ENCODE assay signal across 16 cellular contexts in genomic region chrX:48520455-48520854, GRCh38. TPM values are rescaled to one million over a fixed set of nuclear protein-coding genes. Genes with fewer than 3 reads are reported as not detected.
A peak's percentile ranks its signal among the peaks of the same experiment; 100 is the strongest.
DNase-seq lines count a peak whose midpoint lies in the region; ATAC-seq, FAIRE-seq and TF ChIP-seq lines count a peak whose summit lies in the region.
"Had no signal": no experiment of that assay in that cellular context is flagged by ENCODE, and none has a peak within 500 bp of the region (broad histone marks: within the 10 kb centered on the region; RNA-seq: fewer than 3 reads in every experiment).

No MANE protein-coding gene starts in this region.

- no peak overlapping the region for H2AFZ ChIP-seq in HCT116 (ENCODE audit: low read depth, low read length, poor library complexity, severe bottlenecking)

- H3K9me3 ChIP-seq in CD4-positive, CD25-positive, alpha-beta regulatory T cell (ENCODE audit: control insufficient read depth in 2 of 2, low read length in 2 of 2), result no peaks in the 10 kb centered on the region
- H3K9me3 ChIP-seq in HCT116 (ENCODE audit: control insufficient read depth in 1 of 2, insufficient read depth in 1 of 2, low read depth in 1 of 2, low read length in 2 of 2) (no peaks in the 10 kb centered on the region), kidney (ENCODE audit: control insufficient read depth in 1 of 2, low read length in 2 of 2) (no peaks in the 10 kb centered on the region)
- H3K9me3 ChIP-seq: body of pancreas had no signal

- intact Hi-C loops in HCT116 (cut with micrococcal nuclease), result no loop called here
- intact Hi-C loops in kidney (cut with DNase I), result no loop called here

- peaks cover 0 to 31% (median 15%) of the 10 kb centered on the region in 4 donors for H3K4me1 Mint-ChIP-seq in CD4-positive, CD25-positive, alpha-beta regulatory T cell
- H3K4me1 Mint-ChIP-seq in activated T-helper 17 cell treated with anti-CD3 and anti-CD28 coated beads, Interleukin-2, amount 50 U/mL, for 72 hours, result peaks cover 13% of the 10 kb centered on the region
- peaks cover 17 to 18% of the 10 kb centered on the region in 2 donors for H3K4me1 Mint-ChIP-seq in natural killer cell treated with Interleukin-12 subunit alpha and Interleukin-12 subunit beta and Interleukin-15 and Interleukin-18, amount 100 ng/mL, for 72 hours (ENCODE audit: low read depth in 2 of 2)

- no peak overlapping the region for H3K4me2 ChIP-seq in HCT116 (ENCODE audit: low read length)

- no peaks in the 10 kb centered on the region for H3K27me3 Mint-ChIP-seq in CD4-positive, CD25-positive, alpha-beta regulatory T cell
- no peaks in the 10 kb centered on the region for H3K27me3 Mint-ChIP-seq in activated T-helper 17 cell treated with anti-CD3 and anti-CD28 coated beads, Interleukin-2, amount 50 U/mL, for 72 hours
- H3K27me3 Mint-ChIP-seq in natural killer cell treated with Interleukin-12 subunit alpha and Interleukin-12 subunit beta and Interleukin-15 and Interleukin-18, amount 100 ng/mL, for 72 hours, result peaks cover 0 to 3% of the 10 kb centered on the region in 2 donors

- peak in 1 of 3 donors; percentile 55 for DNase-seq in CD4-positive, CD25-positive, alpha-beta regulatory T cell
- DNase-seq in HCT116 (ENCODE audit: low read depth, low spot score) (no peak), GM13976 (ENCODE audit: low spot score) (no peak), kidney (no peak), NCI-H2029 (lab: John Stamatoyannopoulos, UW) (no peak), mesenteric fat pad (ENCODE audit: low spot score) (no peak)
- no peak for DNase-seq in natural killer cell treated with Interleukin-12 subunit alpha and Interleukin-12 subunit beta and Interleukin-15 and Interleukin-18, amount 100 ng/mL, for 72 hours (ENCODE audit: low spot score)
- DNase-seq: activated CD8-positive, alpha-beta memory T cell treated with anti-CD3 and anti-CD28 coated beads, Interleukin-2, amount 50 U/mL, for 4 hours; body of pancreas; effector CD4-positive, alpha-beta T cell; foreskin keratinocyte; NCI-H187 treated with DMSO at 0.1 percent for 48 hours; stimulated activated CD4-positive, alpha-beta T cell treated with anti-CD3 and anti-CD28 coated beads, Interleukin-2, amount 100 ng/mL, for 24 hours; stimulated activated naive CD4-positive, alpha-beta T cell had no signal

- H3K9ac ChIP-seq in HCT116 (ENCODE audit: low read length), result no peak overlapping the region
- H3K9ac ChIP-seq in kidney (ENCODE audit: low read length in 2 of 2), result no peak overlapping the region

- peak overlapping the region in 3 of 4 donors; percentile 87 to 94 (median 91) for H3K4me3 Mint-ChIP-seq in CD4-positive, CD25-positive, alpha-beta regulatory T cell
- peak overlapping the region; percentile 84 for H3K4me3 Mint-ChIP-seq in activated T-helper 17 cell treated with anti-CD3 and anti-CD28 coated beads, Interleukin-2, amount 50 U/mL, for 72 hours
- peak overlapping the region; percentile 94 for H3K4me3 Mint-ChIP-seq in natural killer cell treated with Interleukin-12 subunit alpha and Interleukin-12 subunit beta and Interleukin-15 and Interleukin-18, amount 100 ng/mL, for 72 hours

- no peaks in the 10 kb centered on the region for H4K20me1 ChIP-seq in HCT116 (ENCODE audit: insufficient read depth)

- H3K36me3 Mint-ChIP-seq in CD4-positive, CD25-positive, alpha-beta regulatory T cell, result peaks cover 7% of the 10 kb centered on the region
- peaks cover 18% of the 10 kb centered on the region for H3K36me3 Mint-ChIP-seq in activated T-helper 17 cell treated with anti-CD3 and anti-CD28 coated beads, Interleukin-2, amount 50 U/mL, for 72 hours (ENCODE audit: low read depth)
- H3K36me3 Mint-ChIP-seq in natural killer cell treated with Interleukin-12 subunit alpha and Interleukin-12 subunit beta and Interleukin-15 and Interleukin-18, amount 100 ng/mL, for 72 hours, result peaks cover 9% of the 10 kb centered on the region

- no peaks in the 10 kb centered on the region for H3K27me3 ChIP-seq in CD4-positive, CD25-positive, alpha-beta regulatory T cell (ENCODE audit: control insufficient read depth, insufficient read depth, low read length)
- no peaks in the 10 kb centered on the region for H3K27me3 ChIP-seq in HCT116 (ENCODE audit: insufficient read depth, low read length)
- H3K27me3 ChIP-seq: body of pancreas, foreskin keratinocyte had no signal

- H3K4me3 ChIP-seq in CD4-positive, CD25-positive, alpha-beta regulatory T cell (ENCODE audit: low read depth, low read length), result peak overlapping the region; percentile 76
- H3K4me3 ChIP-seq in HCT116 (replicated peaks in 1 of 2; ENCODE audit: low read depth in 1 of 2, low read length in 2 of 2) (no peak overlapping the region), kidney (ENCODE audit: low read length in 2 of 2) (no peak overlapping the region)
- H3K4me3 ChIP-seq: body of pancreas had no signal

- H3K9me2 ChIP-seq in HCT116 (ENCODE audit: insufficient read depth), result no peaks in the 10 kb centered on the region

- H3K27ac Mint-ChIP-seq in CD4-positive, CD25-positive, alpha-beta regulatory T cell, result peak overlapping the region; percentile 94 to 99 (median 95)
- H3K27ac Mint-ChIP-seq in activated T-helper 17 cell treated with anti-CD3 and anti-CD28 coated beads, Interleukin-2, amount 50 U/mL, for 72 hours, result peak overlapping the region; percentile 83
- peak overlapping the region; percentile 91 to 100 for H3K27ac Mint-ChIP-seq in natural killer cell treated with Interleukin-12 subunit alpha and Interleukin-12 subunit beta and Interleukin-15 and Interleukin-18, amount 100 ng/mL, for 72 hours

- peak overlapping the region; percentile 81 for H3K27ac ChIP-seq in CD4-positive, CD25-positive, alpha-beta regulatory T cell (ENCODE audit: insufficient read depth, low read length, poor library complexity, severe bottlenecking)
- H3K27ac ChIP-seq in HCT116 (ENCODE audit: low read depth, low read length), result peak overlapping the region; percentile 75; the same call in 1 of the 2 replicates
- no peak overlapping the region for H3K27ac ChIP-seq in kidney (ENCODE audit: low read depth in 2 of 2, low read length in 2 of 2)
- H3K27ac ChIP-seq: foreskin keratinocyte had no signal

- TF ChIP-seq RAD21 in HCT116 (IDR thresholded peaks at IDR 0.05; ENCODE audit: low read depth), result no peak

- TF ChIP-seq CTCF in HCT116 (IDR thresholded peaks at IDR 0.05 in 2 of 3, conservative IDR thresholded peaks at IDR 0.05 in 1 of 3; ENCODE audit: borderline replicate concordance in 1 of 3, insufficient read depth in 1 of 3, low read depth in 2 of 3, low read length in 2 of 3) (no peak), GM13976 (IDR thresholded peaks at IDR 0.05; ENCODE audit: borderline replicate concordance, control extremely low read depth, extremely low read depth, insufficient read depth, missing control alignments) (no peak), kidney (IDR thresholded peaks at IDR 0.05; ENCODE audit: borderline replicate concordance, extremely low read depth, insufficient read depth) (no peak)

- peaks cover 12% of the 10 kb centered on the region for H3K79me2 ChIP-seq in HCT116 (ENCODE audit: insufficient read depth, low read length)

- no peak for FAIRE-seq in kidney (lab: Jason Lieb, UNC)

- RAD21 ChIA-PET in HCT116 (lab: Charles Lee; ENCODE audit: low non-redundant PET in 1 of 2, low total read pairs in 2 of 2, uncharacterized antibody in 2 of 2, unreplicated experiment in 2 of 2), result no interaction called here

- H3K4me1 ChIP-seq in CD4-positive, CD25-positive, alpha-beta regulatory T cell (ENCODE audit: control insufficient read depth, insufficient read depth, low read length, poor library complexity, severe bottlenecking), result peaks cover 16% of the 10 kb centered on the region
- H3K4me1 ChIP-seq in HCT116 (ENCODE audit: control insufficient read depth in 1 of 2, insufficient read depth in 2 of 2, low read length in 2 of 2), result peaks cover 4 to 10% of the 10 kb centered on the region in 2 experiments; a peak in 3 of 4 replicates
- peaks cover 0 to 2% of the 10 kb centered on the region in 2 donors for H3K4me1 ChIP-seq in kidney (ENCODE audit: control insufficient read depth in 1 of 2, insufficient read depth in 1 of 2, low read depth in 1 of 2, low read length in 2 of 2)
- H3K4me1 ChIP-seq: foreskin keratinocyte had no signal

- in situ Hi-C loops in GM13976 (cut with MboI; ENCODE audit: low sequenced_read_pairs, unreplicated experiment), result no loop called here

- no peak for ATAC-seq in CD4-positive, CD25-positive, alpha-beta regulatory T cell (ENCODE audit: low read depth in 2 of 2)
- ATAC-seq in HCT116, result no peak
- ATAC-seq in activated T-helper 17 cell treated with anti-CD3 and anti-CD28 coated beads, Interleukin-2, amount 50 U/mL, for 72 hours (replicated peaks), result no peak
- ATAC-seq in natural killer cell treated with Interleukin-12 subunit alpha and Interleukin-12 subunit beta and Interleukin-15 and Interleukin-18, amount 100 ng/mL, for 72 hours, result no peak
- ATAC-seq: Right ventricle myocardium inferior had no signal

- no peak for TF ChIP-seq POLR2A in HCT116 (IDR thresholded peaks at IDR 0.05; ENCODE audit: borderline replicate concordance, extremely low read depth, insufficient read depth, insufficient read length)

- BruUV-seq in HCT116 (replicated peaks; lab: Mats Ljungman, UMichigan), result no TSS peak

- H3K36me3 ChIP-seq in CD4-positive, CD25-positive, alpha-beta regulatory T cell (ENCODE audit: control insufficient read depth, insufficient read depth, low read length), result peaks cover 4% of the 10 kb centered on the region
- H3K36me3 ChIP-seq in HCT116 (ENCODE audit: control insufficient read depth in 1 of 2, insufficient read depth in 2 of 2, low read length in 2 of 2), result 0 out of 4 replicates have a peak, but pooled peaks cover 0 to 6% of the 10 kb centered on the region in 2 experiments
- no peaks in the 10 kb centered on the region for H3K36me3 ChIP-seq in kidney (ENCODE audit: control insufficient read depth in 1 of 2, insufficient read depth in 2 of 2, low read length in 2 of 2)

- POLR2A ChIA-PET in HCT116 (lab: Charles Lee), result no interaction called here

- CTCF ChIA-PET in HCT116 (lab: Charles Lee), result no interaction called here

- H3K9me3 Mint-ChIP-seq in CD4-positive, CD25-positive, alpha-beta regulatory T cell, result no peaks in the 10 kb centered on the region
- no peaks in the 10 kb centered on the region for H3K9me3 Mint-ChIP-seq in activated T-helper 17 cell treated with anti-CD3 and anti-CD28 coated beads, Interleukin-2, amount 50 U/mL, for 72 hours
- no peaks in the 10 kb centered on the region for H3K9me3 Mint-ChIP-seq in natural killer cell treated with Interleukin-12 subunit alpha and Interleukin-12 subunit beta and Interleukin-15 and Interleukin-18, amount 100 ng/mL, for 72 hours

RNA-seq across cellular contexts. Expression of gene EBP, which starts 1.2 kb away (rescaled TPM):
- total RNA-seq in CD4-positive, CD25-positive, alpha-beta regulatory T cell, result 56.8 TPM
- 100 to 1,000 TPM in 3 of 4 donors, 10 to 100 TPM in 1; 88.4 to 126 (median 109) TPM for polyA plus RNA-seq in CD4-positive, CD25-positive, alpha-beta regulatory T cell
- 93.8 TPM for total RNA-seq in HCT116 (2021; ENCODE audit: unreplicated experiment)
- 119 and 125 TPM in 2 replicates for polyA plus RNA-seq in HCT116 (2012)
- total RNA-seq in activated T-helper 17 cell treated with anti-CD3 and anti-CD28 coated beads, Interleukin-2, amount 50 U/mL, for 72 hours, result 100 to 1,000 TPM; 104 to 213 TPM
- total RNA-seq in natural killer cell treated with Interleukin-12 subunit alpha and Interleukin-12 subunit beta and Interleukin-15 and Interleukin-18, amount 100 ng/mL, for 72 hours, result 100 to 1,000 TPM; 380 to 399 TPM
- total RNA-seq in kidney, result 33.8 TPM
- polyA plus RNA-seq in kidney (ENCODE audit: insufficient read depth, low read depth, low replicate concordance), result 164 TPM
- 18.8 TPM for total RNA-seq in mesenteric fat pad

RNA-seq across cellular contexts. Expression of gene PORCN, which starts 11.7 kb away (rescaled TPM):
- total RNA-seq in CD4-positive, CD25-positive, alpha-beta regulatory T cell, result 18.5 TPM
- 10 to 100 TPM in 1 of 4 donors, 1 to 10 TPM in 3; 8.1 to 11.9 (median 9.4) TPM for polyA plus RNA-seq in CD4-positive, CD25-positive, alpha-beta regulatory T cell
- total RNA-seq in HCT116 (2021; ENCODE audit: unreplicated experiment) (12.9 TPM), kidney (8.9 TPM), mesenteric fat pad (7.8 TPM)
- 12.5 and 15.5 TPM in 2 replicates for polyA plus RNA-seq in HCT116 (2012)
- total RNA-seq in activated T-helper 17 cell treated with anti-CD3 and anti-CD28 coated beads, Interleukin-2, amount 50 U/mL, for 72 hours, result 1 to 10 TPM; 8.9 to 9.4 TPM
- 10 to 100 TPM; 25.9 to 31.0 TPM for total RNA-seq in natural killer cell treated with Interleukin-12 subunit alpha and Interleukin-12 subunit beta and Interleukin-15 and Interleukin-18, amount 100 ng/mL, for 72 hours
- polyA plus RNA-seq in kidney (ENCODE audit: insufficient read depth, low read depth, low replicate concordance), result 11.7 TPM

RNA-seq across cellular contexts. Expression of gene TBC1D25, which starts 19.1 kb away (rescaled TPM):
- 32.5 TPM for total RNA-seq in CD4-positive, CD25-positive, alpha-beta regulatory T cell
- 10 to 100 TPM; 14.9 to 18.3 (median 16.9) TPM for polyA plus RNA-seq in CD4-positive, CD25-positive, alpha-beta regulatory T cell
- 10.5 TPM for total RNA-seq in HCT116 (2021; ENCODE audit: unreplicated experiment)
- 10.5 and 10.8 TPM in 2 replicates for polyA plus RNA-seq in HCT116 (2012)
- 10 to 100 TPM; 19.4 to 25.4 TPM for total RNA-seq in activated T-helper 17 cell treated with anti-CD3 and anti-CD28 coated beads, Interleukin-2, amount 50 U/mL, for 72 hours
- 10 to 100 TPM; 31.8 to 37.0 TPM for total RNA-seq in natural killer cell treated with Interleukin-12 subunit alpha and Interleukin-12 subunit beta and Interleukin-15 and Interleukin-18, amount 100 ng/mL, for 72 hours
- total RNA-seq in kidney, result 16.3 TPM
- polyA plus RNA-seq in kidney (ENCODE audit: insufficient read depth, low read depth, low replicate concordance), result 6.0 TPM
- total RNA-seq in mesenteric fat pad, result 19.9 TPM

RNA-seq across cellular contexts. Expression of gene FTSJ1, which starts 44.5 kb away (rescaled TPM):
- total RNA-seq in CD4-positive, CD25-positive, alpha-beta regulatory T cell, result 64.5 TPM
- 10 to 100 TPM; 57.9 to 73.1 (median 64.4) TPM for polyA plus RNA-seq in CD4-positive, CD25-positive, alpha-beta regulatory T cell
- total RNA-seq in HCT116 (2021; ENCODE audit: unreplicated experiment), result 64.9 TPM
- polyA plus RNA-seq in HCT116 (2012), result 66.2 and 68.6 TPM in 2 replicates
- total RNA-seq in activated T-helper 17 cell treated with anti-CD3 and anti-CD28 coated beads, Interleukin-2, amount 50 U/mL, for 72 hours, result 10 to 100 TPM; 59.8 to 93.5 TPM
- 100 to 1,000 TPM in 1 of 2 donors, 10 to 100 TPM in 1; 83.8 to 120 TPM for total RNA-seq in natural killer cell treated with Interleukin-12 subunit alpha and Interleukin-12 subunit beta and Interleukin-15 and Interleukin-18, amount 100 ng/mL, for 72 hours
- 33.9 TPM for total RNA-seq in kidney
- 30.6 TPM for polyA plus RNA-seq in kidney (ENCODE audit: insufficient read depth, low read depth, low replicate concordance)
- total RNA-seq in mesenteric fat pad, result 40.4 TPM

RNA-seq across cellular contexts. Expression of gene SLC38A5, which starts 50.4 kb away (rescaled TPM):
- total RNA-seq in CD4-positive, CD25-positive, alpha-beta regulatory T cell, result 23.3 TPM
- polyA plus RNA-seq in CD4-positive, CD25-positive, alpha-beta regulatory T cell, result 10 to 100 TPM; 12.9 to 23.7 (median 19.3) TPM
- 54.6 TPM for total RNA-seq in HCT116 (2021; ENCODE audit: unreplicated experiment)
- 68.2 and 76.3 TPM in 2 replicates for polyA plus RNA-seq in HCT116 (2012)
- 100 to 1,000 TPM; 130 to 170 TPM for total RNA-seq in activated T-helper 17 cell treated with anti-CD3 and anti-CD28 coated beads, Interleukin-2, amount 50 U/mL, for 72 hours
- total RNA-seq in natural killer cell treated with Interleukin-12 subunit alpha and Interleukin-12 subunit beta and Interleukin-15 and Interleukin-18, amount 100 ng/mL, for 72 hours, result 100 to 1,000 TPM in 1 of 2 donors, 10 to 100 TPM in 1; 70.7 to 156 TPM
- 8.3 TPM for total RNA-seq in kidney
- polyA plus RNA-seq in kidney (ENCODE audit: insufficient read depth, low read depth, low replicate concordance), result 2.9 TPM
- 4.4 TPM for total RNA-seq in mesenteric fat pad

Comparison
In these comparisons a context has a peak if more than half of its experiments do, and no peak if none do; other contexts are left out.
1. H3K27ac ChIP-seq: peak in CD4-positive, CD25-positive, alpha-beta regulatory T cell (single experiment) and HCT116 (single experiment); none in kidney (0 of 2).
2. Peak in every context shown above with its lines, with median percentiles within 50 percentile points of each other: H3K27ac Mint-ChIP-seq and H3K4me3 Mint-ChIP-seq.